ENCODE assay signal across 12 cellular contexts in the genomic region with DNA sequence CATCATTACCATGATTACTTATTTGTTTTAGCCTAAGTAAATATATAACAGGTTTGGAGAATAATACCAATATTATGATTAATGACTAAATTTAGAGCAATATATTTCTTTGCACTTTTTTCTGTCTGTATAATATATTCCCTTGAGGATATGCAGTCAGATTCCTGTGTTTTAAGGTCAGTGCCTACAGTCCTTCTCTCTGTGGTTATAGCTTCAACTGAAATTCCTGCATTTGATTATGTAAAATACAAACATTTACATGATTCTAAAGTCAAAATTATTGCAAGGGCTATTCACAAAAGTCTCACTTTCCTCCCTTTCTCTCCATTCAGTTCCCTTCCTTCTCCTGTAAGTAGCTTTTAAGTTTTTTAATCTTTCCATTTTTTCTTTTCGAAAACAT.
"Had no signal": no experiment of that assay in that cellular context is flagged by ENCODE, and none has a peak within 500 bp of the region (broad histone marks: within the 10 kb centered on the region; RNA-seq: fewer than 3 reads in every experiment).

No MANE protein-coding gene starts in this region.

- H3K27me3 ChIP-seq: brain microvascular endothelial cell, thyroid gland had no signal

- ATAC-seq: esophagus mucosa had no signal

- DNase-seq: activated CD4-positive, alpha-beta T cell treated with anti-CD3 and anti-CD28 coated beads, Interleukin-2, amount 50 U/mL, for 4 hours; activated gamma-delta T cell; brain microvascular endothelial cell; cerebellar nuclear complex; effector CD8-positive, alpha-beta T cell; retina; stimulated activated CD8-positive, alpha-beta memory T cell treated with anti-CD3 and anti-CD28 coated beads, Interleukin-4, amount 100 ng/mL, for 48 hours; stimulated activated naive CD4-positive, alpha-beta T cell; SW 1271; thyroid gland had no signal

- H3K36me3 ChIP-seq: brain microvascular endothelial cell, thyroid gland had no signal

- H3K27ac ChIP-seq: thyroid gland had no signal

- H3K4me3 ChIP-seq: thyroid gland had no signal

- FAIRE-seq: TTC549 had no signal

- H3K9me3 ChIP-seq: thyroid gland had no signal

- H3K4me1 ChIP-seq: thyroid gland had no signal
